15 cellular contexts compared by ENCODE assay signal in genomic region chr17:8855477-8856204, GRCh38. TPM values are rescaled to one million over a fixed set of nuclear protein-coding genes. Genes with fewer than 3 reads are reported as not detected.
DNase-seq lines count a peak whose midpoint lies in the region; ATAC-seq and TF ChIP-seq lines count a peak whose summit lies in the region.
"Had no signal": no experiment of that assay in that cellular context is flagged by ENCODE, and none has a peak within 500 bp of the region (broad histone marks: within the 10 kb centered on the region; RNA-seq: fewer than 3 reads in every experiment).

No MANE protein-coding gene starts in this region.

- ATAC-seq in CD8-positive, alpha-beta T cell = no peak
- ATAC-seq in GM18520 (IDR thresholded peaks at IDR 0.05; ENCODE audit: unreplicated experiment) (peak; percentile 35), HG02571 (IDR thresholded peaks at IDR 0.05; ENCODE audit: unreplicated experiment) (peak; percentile 44)
- no peak for ATAC-seq in natural killer cell treated with Interleukin-12 subunit alpha and Interleukin-12 subunit beta and Interleukin-15 and Interleukin-18, amount 100 ng/mL, for 72 hours

- no peaks in the 10 kb centered on the region for H3K36me3 Mint-ChIP-seq in CD8-positive, alpha-beta T cell
- H3K36me3 Mint-ChIP-seq in activated T-helper 2 cell treated with anti-CD3 and anti-CD28 coated beads, Interferon-gamma antibody, Interleukin-2, Interleukin-4, amounts not matched to agents 10 μg/mL and 5 μg/mL and 100 μg/mL, durations not matched to agents 14 hours and 24 hours and 36 hours (ENCODE audit: low read depth) = peaks cover 26% of the 10 kb centered on the region
- H3K36me3 Mint-ChIP-seq in natural killer cell treated with Interleukin-12 subunit alpha and Interleukin-12 subunit beta and Interleukin-15 and Interleukin-18, amount 100 ng/mL, for 72 hours = no peaks in the 10 kb centered on the region

- no peaks in the 10 kb centered on the region for H3K27me3 Mint-ChIP-seq in CD8-positive, alpha-beta T cell (ENCODE audit: low read depth)
- H3K27me3 Mint-ChIP-seq in activated T-helper 2 cell treated with anti-CD3 and anti-CD28 coated beads, Interferon-gamma antibody, Interleukin-2, Interleukin-4, amounts not matched to agents 10 μg/mL and 5 μg/mL and 100 μg/mL, durations not matched to agents 14 hours and 24 hours and 36 hours (ENCODE audit: low read depth) = no peaks in the 10 kb centered on the region
- no peaks in the 10 kb centered on the region for H3K27me3 Mint-ChIP-seq in natural killer cell treated with Interleukin-12 subunit alpha and Interleukin-12 subunit beta and Interleukin-15 and Interleukin-18, amount 100 ng/mL, for 72 hours

- no peaks in the 10 kb centered on the region for H3K9me3 ChIP-seq in CD8-positive, alpha-beta T cell (ENCODE audit: low read length)
- H3K9me3 ChIP-seq: BE2C had no signal

- CTCF ChIA-PET in CD8-positive, alpha-beta T cell (lab: Charles Lee) = no interaction called here

- no peak for DNase-seq in CD8-positive, alpha-beta T cell
- DNase-seq in activated T-helper 2 cell treated with anti-CD3 and anti-CD28 coated beads, Interferon-gamma antibody, Interleukin-2, Interleukin-4, amounts not matched to agents 10 μg/mL and 5 μg/mL and 100 μg/mL, durations not matched to agents 14 hours and 24 hours and 36 hours (ENCODE audit: low spot score) = no peak
- DNase-seq in NCI-H1417 treated with DMSO at 0.1 percent for 48 hours (lab: John Stamatoyannopoulos, UW) = no peak
- no peak for DNase-seq in natural killer cell treated with Interleukin-12 subunit alpha and Interleukin-12 subunit beta and Interleukin-15 and Interleukin-18, amount 100 ng/mL, for 72 hours (ENCODE audit: low spot score)
- DNase-seq in HuH-7 (ENCODE audit: low spot score) = no peak
- no peak for DNase-seq in NCI-H774 (lab: John Stamatoyannopoulos, UW)
- DNase-seq: BE2C; effector CD4-positive, alpha-beta T cell; NCI-H187; OCI-M1; stimulated activated CD4-positive, alpha-beta T cell treated with anti-CD3 and anti-CD28 coated beads, Interleukin-4, amount 100 ng/mL, for 24 hours had no signal

- intact Hi-C loops in CD8-positive, alpha-beta T cell (cut with DNase I, micrococcal nuclease) = no loop called here
- intact Hi-C loops in activated T-helper 2 cell treated with anti-CD3 and anti-CD28 coated beads, Interferon-gamma antibody, Interleukin-2, Interleukin-4, amounts not matched to agents 10 μg/mL and 5 μg/mL and 100 μg/mL, durations not matched to agents 14 hours and 24 hours and 36 hours (cut with micrococcal nuclease) = loop anchor here (10.0 kb wide), 1 partner anchor 111 kb away; the partner anchor contains the start of gene CCDC42

- no peaks in the 10 kb centered on the region for H3K9me3 Mint-ChIP-seq in CD8-positive, alpha-beta T cell
- H3K9me3 Mint-ChIP-seq in activated T-helper 2 cell treated with anti-CD3 and anti-CD28 coated beads, Interferon-gamma antibody, Interleukin-2, Interleukin-4, amounts not matched to agents 10 μg/mL and 5 μg/mL and 100 μg/mL, durations not matched to agents 14 hours and 24 hours and 36 hours = peaks cover 5% of the 10 kb centered on the region
- H3K9me3 Mint-ChIP-seq in natural killer cell treated with Interleukin-12 subunit alpha and Interleukin-12 subunit beta and Interleukin-15 and Interleukin-18, amount 100 ng/mL, for 72 hours = no peaks in the 10 kb centered on the region

- peaks cover 22% of the 10 kb centered on the region for H3K4me1 Mint-ChIP-seq in CD8-positive, alpha-beta T cell (ENCODE audit: low read depth)
- peaks cover 42% of the 10 kb centered on the region for H3K4me1 Mint-ChIP-seq in activated T-helper 2 cell treated with anti-CD3 and anti-CD28 coated beads, Interferon-gamma antibody, Interleukin-2, Interleukin-4, amounts not matched to agents 10 μg/mL and 5 μg/mL and 100 μg/mL, durations not matched to agents 14 hours and 24 hours and 36 hours (ENCODE audit: low read depth)
- peaks cover 19 to 20% of the 10 kb centered on the region in 2 donors for H3K4me1 Mint-ChIP-seq in natural killer cell treated with Interleukin-12 subunit alpha and Interleukin-12 subunit beta and Interleukin-15 and Interleukin-18, amount 100 ng/mL, for 72 hours (ENCODE audit: low read depth in 2 of 2)

- H3K27ac Mint-ChIP-seq in CD8-positive, alpha-beta T cell = no peak overlapping the region
- peak overlapping the region; percentile 52 for H3K27ac Mint-ChIP-seq in activated T-helper 2 cell treated with anti-CD3 and anti-CD28 coated beads, Interferon-gamma antibody, Interleukin-2, Interleukin-4, amounts not matched to agents 10 μg/mL and 5 μg/mL and 100 μg/mL, durations not matched to agents 14 hours and 24 hours and 36 hours
- H3K27ac Mint-ChIP-seq in natural killer cell treated with Interleukin-12 subunit alpha and Interleukin-12 subunit beta and Interleukin-15 and Interleukin-18, amount 100 ng/mL, for 72 hours = no peak overlapping the region

- peaks cover 13% of the 10 kb centered on the region for H3K4me1 ChIP-seq in CD8-positive, alpha-beta T cell (ENCODE audit: insufficient read depth, low read length)
- H3K4me1 ChIP-seq: BE2C had no signal

- no peak overlapping the region for H3K27ac ChIP-seq in CD8-positive, alpha-beta T cell (ENCODE audit: low read depth, low read length)

- H3K4me3 Mint-ChIP-seq in CD8-positive, alpha-beta T cell = peak overlapping the region; percentile 1
- no peak overlapping the region for H3K4me3 Mint-ChIP-seq in activated T-helper 2 cell treated with anti-CD3 and anti-CD28 coated beads, Interferon-gamma antibody, Interleukin-2, Interleukin-4, amounts not matched to agents 10 μg/mL and 5 μg/mL and 100 μg/mL, durations not matched to agents 14 hours and 24 hours and 36 hours (ENCODE audit: low read depth)
- no peak overlapping the region for H3K4me3 Mint-ChIP-seq in natural killer cell treated with Interleukin-12 subunit alpha and Interleukin-12 subunit beta and Interleukin-15 and Interleukin-18, amount 100 ng/mL, for 72 hours

- no peak for TF ChIP-seq CTCF in CD8-positive, alpha-beta T cell (IDR thresholded peaks at IDR 0.05)

- no peaks in the 10 kb centered on the region for H3K36me3 ChIP-seq in CD8-positive, alpha-beta T cell (ENCODE audit: insufficient read depth, low read length)
- H3K36me3 ChIP-seq: BE2C had no signal

- no peak overlapping the region for H3K4me3 ChIP-seq in CD8-positive, alpha-beta T cell (ENCODE audit: low read depth, low read length)
- H3K4me3 ChIP-seq: lung had no signal

- no peaks in the 10 kb centered on the region for H3K27me3 ChIP-seq in CD8-positive, alpha-beta T cell (ENCODE audit: insufficient read depth, low read length)
- H3K27me3 ChIP-seq: BE2C had no signal

- POLR2A ChIA-PET in CD8-positive, alpha-beta T cell (lab: Charles Lee) = no interaction called here

RNA-seq across cellular contexts. Expression of gene PIK3R6, which starts 11.8 kb away (rescaled TPM):
- total RNA-seq in CD8-positive, alpha-beta T cell = under 1 TPM; 0.46 to 0.56 TPM
- total RNA-seq in activated T-helper 2 cell treated with anti-CD3 and anti-CD28 coated beads, Interferon-gamma antibody, Interleukin-2, Interleukin-4, amounts not matched to agents 10 μg/mL and 5 μg/mL and 100 μg/mL, durations not matched to agents 14 hours and 24 hours and 36 hours = 9.8 and 10.1 TPM in 2 replicates
- 1 to 10 TPM in 1 of 2 donors, under 1 TPM in 1; 0.81 to 6.2 TPM for total RNA-seq in natural killer cell treated with Interleukin-12 subunit alpha and Interleukin-12 subunit beta and Interleukin-15 and Interleukin-18, amount 100 ng/mL, for 72 hours
- total RNA-seq: HT-29 had no signal

RNA-seq across cellular contexts. Expression of gene MFSD6L, which starts 56.5 kb away (rescaled TPM):
- total RNA-seq in CD8-positive, alpha-beta T cell = not detected
- total RNA-seq in activated T-helper 2 cell treated with anti-CD3 and anti-CD28 coated beads, Interferon-gamma antibody, Interleukin-2, Interleukin-4, amounts not matched to agents 10 μg/mL and 5 μg/mL and 100 μg/mL, durations not matched to agents 14 hours and 24 hours and 36 hours = 0.64 and 0.94 TPM in 2 replicates
- 1 to 10 TPM in 1 of 2 donors, under 1 TPM in 1; 0.12 to 1.5 TPM for total RNA-seq in natural killer cell treated with Interleukin-12 subunit alpha and Interleukin-12 subunit beta and Interleukin-15 and Interleukin-18, amount 100 ng/mL, for 72 hours
- total RNA-seq: HT-29 had no signal

Comparison
In these comparisons a context has a peak if more than half of its experiments do, and no peak if none do; other contexts are left out.
1. ATAC-seq: peak in GM18520 (single experiment) and HG02571 (single experiment); none in CD8-positive, alpha-beta T cell (single experiment) and natural killer cell treated with Interleukin-12 subunit alpha and Interleukin-12 subunit beta and Interleukin-15 and Interleukin-18, amount 100 ng/mL, for 72 hours (0 of 2).